In genomic region chr16:59878999-59879398, GRCh38 we compare ENCODE assay signal across 1 cellular context.
TF ChIP-seq lines count a peak whose summit lies in the region.

No MANE protein-coding gene starts in this region.

TF ChIP-seq in GM23338, 12 proteins besides CTCF, POLR2A, EP300 and RAD21 (continued from another document):
- TF ChIP-seq, protein P1, sequence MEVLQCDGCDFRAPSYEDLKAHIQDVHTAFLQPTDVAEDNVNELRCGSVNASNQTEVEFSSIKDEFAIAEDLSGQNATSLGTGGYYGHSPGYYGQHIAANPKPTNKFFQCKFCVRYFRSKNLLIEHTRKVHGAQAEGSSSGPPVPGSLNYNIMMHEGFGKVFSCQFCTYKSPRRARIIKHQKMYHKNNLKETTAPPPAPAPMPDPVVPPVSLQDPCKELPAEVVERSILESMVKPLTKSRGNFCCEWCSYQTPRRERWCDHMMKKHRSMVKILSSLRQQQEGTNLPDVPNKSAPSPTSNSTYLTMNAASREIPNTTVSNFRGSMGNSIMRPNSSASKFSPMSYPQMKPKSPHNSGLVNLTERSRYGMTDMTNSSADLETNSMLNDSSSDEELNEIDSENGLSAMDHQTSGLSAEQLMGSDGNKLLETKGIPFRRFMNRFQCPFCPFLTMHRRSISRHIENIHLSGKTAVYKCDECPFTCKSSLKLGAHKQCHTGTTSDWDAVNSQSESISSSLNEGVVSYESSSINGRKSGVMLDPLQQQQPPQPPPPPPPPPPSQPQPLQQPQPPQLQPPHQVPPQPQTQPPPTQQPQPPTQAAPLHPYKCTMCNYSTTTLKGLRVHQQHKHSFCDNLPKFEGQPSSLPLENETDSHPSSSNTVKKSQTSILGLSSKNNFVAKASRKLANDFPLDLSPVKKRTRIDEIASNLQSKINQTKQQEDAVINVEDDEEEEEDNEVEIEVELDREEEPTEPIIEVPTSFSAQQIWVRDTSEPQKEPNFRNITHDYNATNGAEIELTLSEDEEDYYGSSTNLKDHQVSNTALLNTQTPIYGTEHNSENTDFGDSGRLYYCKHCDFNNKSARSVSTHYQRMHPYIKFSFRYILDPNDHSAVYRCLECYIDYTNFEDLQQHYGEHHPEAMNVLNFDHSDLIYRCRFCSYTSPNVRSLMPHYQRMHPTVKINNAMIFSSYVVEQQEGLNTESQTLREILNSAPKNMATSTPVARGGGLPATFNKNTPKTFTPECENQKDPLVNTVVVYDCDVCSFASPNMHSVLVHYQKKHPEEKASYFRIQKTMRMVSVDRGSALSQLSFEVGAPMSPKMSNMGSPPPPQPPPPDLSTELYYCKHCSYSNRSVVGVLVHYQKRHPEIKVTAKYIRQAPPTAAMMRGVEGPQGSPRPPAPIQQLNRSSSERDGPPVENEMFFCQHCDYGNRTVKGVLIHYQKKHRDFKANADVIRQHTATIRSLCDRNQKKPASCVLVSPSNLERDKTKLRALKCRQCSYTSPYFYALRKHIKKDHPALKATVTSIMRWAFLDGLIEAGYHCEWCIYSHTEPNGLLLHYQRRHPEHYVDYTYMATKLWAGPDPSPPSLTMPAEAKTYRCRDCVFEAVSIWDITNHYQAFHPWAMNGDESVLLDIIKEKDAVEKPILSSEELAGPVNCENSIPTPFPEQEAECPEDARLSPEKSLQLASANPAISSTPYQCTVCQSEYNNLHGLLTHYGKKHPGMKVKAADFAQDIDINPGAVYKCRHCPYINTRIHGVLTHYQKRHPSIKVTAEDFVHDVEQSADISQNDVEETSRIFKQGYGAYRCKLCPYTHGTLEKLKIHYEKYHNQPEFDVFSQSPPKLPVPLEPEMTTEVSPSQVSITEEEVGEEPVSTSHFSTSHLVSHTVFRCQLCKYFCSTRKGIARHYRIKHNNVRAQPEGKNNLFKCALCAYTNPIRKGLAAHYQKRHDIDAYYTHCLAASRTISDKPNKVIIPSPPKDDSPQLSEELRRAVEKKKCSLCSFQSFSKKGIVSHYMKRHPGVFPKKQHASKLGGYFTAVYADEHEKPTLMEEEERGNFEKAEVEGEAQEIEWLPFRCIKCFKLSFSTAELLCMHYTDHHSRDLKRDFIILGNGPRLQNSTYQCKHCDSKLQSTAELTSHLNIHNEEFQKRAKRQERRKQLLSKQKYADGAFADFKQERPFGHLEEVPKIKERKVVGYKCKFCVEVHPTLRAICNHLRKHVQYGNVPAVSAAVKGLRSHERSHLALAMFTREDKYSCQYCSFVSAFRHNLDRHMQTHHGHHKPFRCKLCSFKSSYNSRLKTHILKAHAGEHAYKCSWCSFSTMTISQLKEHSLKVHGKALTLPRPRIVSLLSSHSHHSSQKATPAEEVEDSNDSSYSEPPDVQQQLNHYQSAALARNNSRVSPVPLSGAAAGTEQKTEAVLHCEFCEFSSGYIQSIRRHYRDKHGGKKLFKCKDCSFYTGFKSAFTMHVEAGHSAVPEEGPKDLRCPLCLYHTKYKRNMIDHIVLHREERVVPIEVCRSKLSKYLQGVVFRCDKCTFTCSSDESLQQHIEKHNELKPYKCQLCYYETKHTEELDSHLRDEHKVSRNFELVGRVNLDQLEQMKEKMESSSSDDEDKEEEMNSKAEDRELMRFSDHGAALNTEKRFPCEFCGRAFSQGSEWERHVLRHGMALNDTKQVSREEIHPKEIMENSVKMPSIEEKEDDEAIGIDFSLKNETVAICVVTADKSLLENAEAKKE (CRISPR knock-in tag; IDR thresholded peaks at IDR 0.05), result no peak
- TF ChIP-seq ETS1 (IDR thresholded peaks at IDR 0.05) (no peak), EZH2 (IDR thresholded peaks at IDR 0.05; ENCODE audit: low read depth, unreplicated experiment) (no peak), ZNF114 (CRISPR knock-in tag; IDR thresholded peaks at IDR 0.05) (no peak), CREB1 (CRISPR knock-in tag; IDR thresholded peaks at IDR 0.05; ENCODE audit: low read depth) (no peak), ZNF331 (CRISPR knock-in tag; IDR thresholded peaks at IDR 0.05; ENCODE audit: low read depth) (no peak), POLR2AphosphoS5 (IDR thresholded peaks at IDR 0.05; ENCODE audit: low read depth) (no peak), NANOG (IDR thresholded peaks at IDR 0.05; ENCODE audit: borderline replicate concordance) (no peak)
- TF ChIP-seq, protein P2, sequence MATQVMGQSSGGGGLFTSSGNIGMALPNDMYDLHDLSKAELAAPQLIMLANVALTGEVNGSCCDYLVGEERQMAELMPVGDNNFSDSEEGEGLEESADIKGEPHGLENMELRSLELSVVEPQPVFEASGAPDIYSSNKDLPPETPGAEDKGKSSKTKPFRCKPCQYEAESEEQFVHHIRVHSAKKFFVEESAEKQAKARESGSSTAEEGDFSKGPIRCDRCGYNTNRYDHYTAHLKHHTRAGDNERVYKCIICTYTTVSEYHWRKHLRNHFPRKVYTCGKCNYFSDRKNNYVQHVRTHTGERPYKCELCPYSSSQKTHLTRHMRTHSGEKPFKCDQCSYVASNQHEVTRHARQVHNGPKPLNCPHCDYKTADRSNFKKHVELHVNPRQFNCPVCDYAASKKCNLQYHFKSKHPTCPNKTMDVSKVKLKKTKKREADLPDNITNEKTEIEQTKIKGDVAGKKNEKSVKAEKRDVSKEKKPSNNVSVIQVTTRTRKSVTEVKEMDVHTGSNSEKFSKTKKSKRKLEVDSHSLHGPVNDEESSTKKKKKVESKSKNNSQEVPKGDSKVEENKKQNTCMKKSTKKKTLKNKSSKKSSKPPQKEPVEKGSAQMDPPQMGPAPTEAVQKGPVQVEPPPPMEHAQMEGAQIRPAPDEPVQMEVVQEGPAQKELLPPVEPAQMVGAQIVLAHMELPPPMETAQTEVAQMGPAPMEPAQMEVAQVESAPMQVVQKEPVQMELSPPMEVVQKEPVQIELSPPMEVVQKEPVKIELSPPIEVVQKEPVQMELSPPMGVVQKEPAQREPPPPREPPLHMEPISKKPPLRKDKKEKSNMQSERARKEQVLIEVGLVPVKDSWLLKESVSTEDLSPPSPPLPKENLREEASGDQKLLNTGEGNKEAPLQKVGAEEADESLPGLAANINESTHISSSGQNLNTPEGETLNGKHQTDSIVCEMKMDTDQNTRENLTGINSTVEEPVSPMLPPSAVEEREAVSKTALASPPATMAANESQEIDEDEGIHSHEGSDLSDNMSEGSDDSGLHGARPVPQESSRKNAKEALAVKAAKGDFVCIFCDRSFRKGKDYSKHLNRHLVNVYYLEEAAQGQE (IDR thresholded peaks at IDR 0.05; ENCODE audit: unreplicated experiment), result no peak
